ENCODE assay signal across 10 cellular contexts in the genomic region with DNA sequence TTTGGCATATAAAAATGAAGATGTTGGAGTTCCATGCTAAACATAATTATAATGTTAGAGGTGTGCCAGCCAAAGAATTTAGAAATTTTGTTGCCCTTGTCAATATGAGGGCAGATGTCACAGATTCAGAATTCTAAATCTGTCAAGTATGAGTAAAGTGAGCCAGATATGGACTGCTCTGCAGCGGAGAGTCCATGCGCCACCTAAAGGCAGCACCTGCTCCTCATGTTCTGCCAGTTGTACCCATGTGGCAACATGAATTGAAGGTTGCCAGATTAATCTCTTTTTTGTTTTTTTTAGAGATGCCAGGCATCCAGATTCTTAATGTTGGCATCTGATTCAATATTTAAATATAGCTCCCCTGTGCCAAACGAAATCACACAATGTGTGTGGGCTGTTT.
DNase-seq lines count a peak whose midpoint lies in the region; ATAC-seq and TF ChIP-seq lines count a peak whose summit lies in the region.
"Had no signal": no experiment of that assay in that cellular context is flagged by ENCODE, and none has a peak within 500 bp of the region (broad histone marks: within the 10 kb centered on the region; RNA-seq: fewer than 3 reads in every experiment).

No MANE protein-coding gene starts in this region.

- no peaks in the 10 kb centered on the region for H3K79me2 ChIP-seq in MM.1S (ENCODE audit: low read length)
- H3K79me2 ChIP-seq in SU-DHL-6 (ENCODE audit: insufficient read depth, low read length) = no peaks in the 10 kb centered on the region

- POLR2A ChIA-PET in activated CD4-positive, alpha-beta memory T cell treated with anti-CD3 and anti-CD28 coated beads for 36 hours (lab: Charles Lee) = no interaction called here

- ATAC-seq in GM21786 (IDR thresholded peaks at IDR 0.05; ENCODE audit: unreplicated experiment) = no peak
- ATAC-seq: right cardiac atrium had no signal

- H3K4me1 ChIP-seq in MM.1S (ENCODE audit: low read length) = 0 out of 2 replicates have a peak, but pooled peaks cover 4% of the 10 kb centered on the region

- H2AFZ ChIP-seq in MM.1S (ENCODE audit: low read length) = no peak overlapping the region
- H2AFZ ChIP-seq in SU-DHL-6 (ENCODE audit: low read depth, low read length, severe bottlenecking) = no peak overlapping the region

- no peaks in the 10 kb centered on the region for H3K4me1 Mint-ChIP-seq in nephron
- H3K4me1 Mint-ChIP-seq in activated CD4-positive, alpha-beta memory T cell treated with anti-CD3 and anti-CD28 coated beads for 36 hours (ENCODE audit: low read depth) = no peaks in the 10 kb centered on the region

- no peak overlapping the region for H3K27ac Mint-ChIP-seq in nephron
- no peak overlapping the region for H3K27ac Mint-ChIP-seq in activated CD4-positive, alpha-beta memory T cell treated with anti-CD3 and anti-CD28 coated beads for 36 hours

- no peak overlapping the region for H3K27ac ChIP-seq in MM.1S (ENCODE audit: low read length)
- no peak overlapping the region for H3K27ac ChIP-seq in SU-DHL-6 (ENCODE audit: low read depth, low read length)

- no peaks in the 10 kb centered on the region for H3K36me3 ChIP-seq in MM.1S (replicated peaks; ENCODE audit: insufficient read depth, low read length)
- H3K36me3 ChIP-seq in SU-DHL-6 (ENCODE audit: low read length) = no peaks in the 10 kb centered on the region

- H3K9me3 ChIP-seq in MM.1S (replicated peaks; ENCODE audit: insufficient read depth, low read length) (no peaks in the 10 kb centered on the region), SU-DHL-6 (ENCODE audit: insufficient read depth, low read length) (no peaks in the 10 kb centered on the region)

- no peaks in the 10 kb centered on the region for H3K36me3 Mint-ChIP-seq in nephron (ENCODE audit: low read depth)
- no peaks in the 10 kb centered on the region for H3K36me3 Mint-ChIP-seq in activated CD4-positive, alpha-beta memory T cell treated with anti-CD3 and anti-CD28 coated beads for 36 hours

- H3K9me3 Mint-ChIP-seq in nephron = no peaks in the 10 kb centered on the region
- peaks cover 10% of the 10 kb centered on the region for H3K9me3 Mint-ChIP-seq in activated CD4-positive, alpha-beta memory T cell treated with anti-CD3 and anti-CD28 coated beads for 36 hours

- TF ChIP-seq CTCF in GM12865 (IDR thresholded peaks at IDR 0.05; ENCODE audit: insufficient read depth, low read depth, low read length, missing control alignments) (peak; percentile 28), MM.1S (IDR thresholded peaks at IDR 0.05; ENCODE audit: low read length) (peak; percentile 72), SU-DHL-6 (IDR thresholded peaks at IDR 0.05; ENCODE audit: insufficient read depth, low read length, poor library complexity, severe bottlenecking) (peak; percentile 16), nephron (IDR thresholded peaks at IDR 0.05; ENCODE audit: unreplicated experiment in 3 of 3) (peak; percentile 28 to 49 (median 32))

- H3K4me3 ChIP-seq in GM12865 (ENCODE audit: low read depth, low read length) = no peak overlapping the region
- H3K4me3 ChIP-seq in MM.1S (ENCODE audit: low read length) = no peak overlapping the region
- no peak overlapping the region for H3K4me3 ChIP-seq in SU-DHL-6 (ENCODE audit: insufficient read depth, low read length, poor library complexity, severe bottlenecking)

- H3F3A ChIP-seq in MM.1S (ENCODE audit: insufficient read depth, low read length) = no peaks in the 10 kb centered on the region
- no peaks in the 10 kb centered on the region for H3F3A ChIP-seq in SU-DHL-6 (ENCODE audit: insufficient read depth)

- H3K9ac ChIP-seq in MM.1S (ENCODE audit: low read length) (no peak overlapping the region), SU-DHL-6 (ENCODE audit: low read length) (no peak overlapping the region)

- no peak overlapping the region for H3K4me3 Mint-ChIP-seq in nephron
- H3K4me3 Mint-ChIP-seq in activated CD4-positive, alpha-beta memory T cell treated with anti-CD3 and anti-CD28 coated beads for 36 hours = no peak overlapping the region

- intact Hi-C loops in activated CD4-positive, alpha-beta memory T cell treated with anti-CD3 and anti-CD28 coated beads for 36 hours (cut with micrococcal nuclease) = loop anchor here (5.0 kb wide), 1 partner anchor 867 kb away; no protein-coding TSS in a partner anchor

- H3K27me3 Mint-ChIP-seq in nephron (ENCODE audit: low read depth) = no peaks in the 10 kb centered on the region
- no peaks in the 10 kb centered on the region for H3K27me3 Mint-ChIP-seq in activated CD4-positive, alpha-beta memory T cell treated with anti-CD3 and anti-CD28 coated beads for 36 hours

- H3K9me2 ChIP-seq in MM.1S (replicated peaks; ENCODE audit: insufficient read depth, low read length) = no peaks in the 10 kb centered on the region
- no peaks in the 10 kb centered on the region for H3K9me2 ChIP-seq in SU-DHL-6 (replicated peaks; ENCODE audit: insufficient read depth, low read length)

- DNase-seq in GM12865 (ENCODE audit: low read depth) (peak; percentile 24), MM.1S (peak; percentile 59), KG1 (lab: John Stamatoyannopoulos, UW) (no peak)
- DNase-seq in stimulated activated CD8-positive, alpha-beta memory T cell treated with anti-CD3 and anti-CD28 coated beads, Interleukin-4, amount 100 ng/mL, for 48 hours = no peak
- DNase-seq in activated CD4-positive, alpha-beta memory T cell treated with anti-CD3 and anti-CD28 coated beads for 36 hours = no peak
- DNase-seq: Right ventricle myocardium superior had no signal

- H3K27me3 ChIP-seq in MM.1S (replicated peaks; ENCODE audit: insufficient read depth, low read length) = no peaks in the 10 kb centered on the region
- H3K27me3 ChIP-seq in SU-DHL-6 (ENCODE audit: low read length) = no peaks in the 10 kb centered on the region

- H4K20me1 ChIP-seq in MM.1S (ENCODE audit: insufficient read depth, low read length) = no peaks in the 10 kb centered on the region
- no peaks in the 10 kb centered on the region for H4K20me1 ChIP-seq in SU-DHL-6 (ENCODE audit: low read depth, low read length)

- CTCF ChIA-PET in activated CD4-positive, alpha-beta memory T cell treated with anti-CD3 and anti-CD28 coated beads for 36 hours (lab: Charles Lee) = no interaction called here

- H3K4me2 ChIP-seq in MM.1S (ENCODE audit: low read depth, low read length) (no peak overlapping the region), SU-DHL-6 (ENCODE audit: low read depth, low read length, poor library complexity, severe bottlenecking) (no peak overlapping the region)

Comparison
In these comparisons a context has a peak if more than half of its experiments do, and no peak if none do; other contexts are left out.
1. DNase-seq: peak in GM12865 (single experiment) and MM.1S (single experiment); none in stimulated activated CD8-positive, alpha-beta memory T cell treated with anti-CD3 and anti-CD28 coated beads, Interleukin-4, amount 100 ng/mL, for 48 hours (single experiment), KG1 (single experiment) and activated CD4-positive, alpha-beta memory T cell treated with anti-CD3 and anti-CD28 coated beads for 36 hours (single experiment).
2. CTCF ChIP-seq: peak in every context shown above with its lines; median percentile 72 in MM.1S; 32 in nephron; 28 in GM12865; 16 in SU-DHL-6.